13 cellular contexts compared by ENCODE assay signal in the genomic region with DNA sequence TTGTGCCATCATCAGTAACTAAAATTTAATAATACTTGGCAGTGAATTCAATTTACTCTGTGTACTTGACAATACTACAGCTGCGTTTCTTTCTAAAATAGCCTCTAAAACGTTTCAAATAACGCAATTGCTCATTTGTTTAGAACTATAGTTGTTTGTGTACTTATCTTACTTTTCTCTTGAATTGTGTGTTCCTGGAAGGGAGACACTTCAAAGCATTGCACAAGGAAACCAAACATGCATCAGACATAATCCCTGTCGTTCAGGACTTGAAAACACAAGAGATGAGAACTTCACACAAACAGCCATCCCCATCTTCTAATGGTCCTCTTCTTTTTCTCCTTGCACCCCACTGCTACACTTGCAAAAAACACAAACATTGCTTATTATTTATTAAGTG. TPM values are rescaled to one million over a fixed set of nuclear protein-coding genes. Genes with fewer than 3 reads are reported as not detected.
A peak's percentile ranks its signal among the peaks of the same experiment; 100 is the strongest.
DNase-seq lines count a peak whose midpoint lies in the region; ATAC-seq and TF ChIP-seq lines count a peak whose summit lies in the region.
"Had no signal": no experiment of that assay in that cellular context is flagged by ENCODE, and none has a peak within 500 bp of the region (broad histone marks: within the 10 kb centered on the region; RNA-seq: fewer than 3 reads in every experiment).

No MANE protein-coding gene starts in this region.

- H3K9ac ChIP-seq in fibroblast of lung (ENCODE audit: insufficient read depth, low read length) = no peak overlapping the region

- no peak overlapping the region for H3K27ac ChIP-seq in fibroblast of lung (ENCODE audit: insufficient read depth, low read length)
- H3K27ac ChIP-seq: right atrium auricular region, thyroid gland had no signal

- no peak for TF ChIP-seq CTCF in fibroblast of lung (conservative IDR thresholded peaks at IDR 0.05 in 1 of 2, IDR thresholded peaks at IDR 0.05 in 1 of 2; ENCODE audit: low read depth in 1 of 2, low read length in 2 of 2)

- H3K9me3 ChIP-seq in fibroblast of lung (ENCODE audit: control insufficient read depth, insufficient read depth, low read depth, low read length) = no peaks in the 10 kb centered on the region
- H3K9me3 ChIP-seq: breast epithelium, esophagus muscularis mucosa, right atrium auricular region, thyroid gland had no signal

- no peaks in the 10 kb centered on the region for H4K20me1 ChIP-seq in fibroblast of lung (ENCODE audit: control insufficient read depth, extremely low read depth, insufficient read depth, low read length)

- H3K4me2 ChIP-seq in fibroblast of lung (ENCODE audit: extremely low read depth, insufficient read depth, low read length) = no peak overlapping the region

- peaks cover 5% of the 10 kb centered on the region for H3K27me3 Mint-ChIP-seq in activated CD4-positive, alpha-beta T cell treated with anti-CD3 and anti-CD28 coated beads for 36 hours

- no peaks in the 10 kb centered on the region for H3K36me3 Mint-ChIP-seq in activated CD4-positive, alpha-beta T cell treated with anti-CD3 and anti-CD28 coated beads for 36 hours (ENCODE audit: low read depth)
- peaks cover 7% of the 10 kb centered on the region for H3K36me3 Mint-ChIP-seq in stimulated activated effector memory CD8-positive, alpha-beta T cell treated with anti-CD3 and anti-CD28 coated beads, Interleukin-12 subunit alpha, Interleukin-12 subunit beta, amount 100 ng/mL, for 72 hours

- H3K27me3 ChIP-seq in fibroblast of lung (ENCODE audit: control insufficient read depth, insufficient read depth, low read length) = no peaks in the 10 kb centered on the region
- H3K27me3 ChIP-seq: breast epithelium, esophagus muscularis mucosa, right atrium auricular region, thyroid gland had no signal

- no peaks in the 10 kb centered on the region for H3K36me3 ChIP-seq in fibroblast of lung (ENCODE audit: control insufficient read depth, insufficient read depth, low read length)
- H3K36me3 ChIP-seq: breast epithelium, esophagus muscularis mucosa, right atrium auricular region, thyroid gland had no signal

- CTCF ChIA-PET in activated CD4-positive, alpha-beta T cell treated with anti-CD3 and anti-CD28 coated beads for 36 hours (lab: Charles Lee) = interaction anchor here (2.5 kb wide), 1 partner anchor 60 kb away, joined by 5 read pairs; no protein-coding TSS in a partner anchor

- no peaks in the 10 kb centered on the region for H3K79me2 ChIP-seq in fibroblast of lung (ENCODE audit: control insufficient read depth, insufficient read depth, low read length)

- no peaks in the 10 kb centered on the region for H3K9me3 Mint-ChIP-seq in activated CD4-positive, alpha-beta T cell treated with anti-CD3 and anti-CD28 coated beads for 36 hours (ENCODE audit: low read depth)
- H3K9me3 Mint-ChIP-seq in stimulated activated effector memory CD8-positive, alpha-beta T cell treated with anti-CD3 and anti-CD28 coated beads, Interleukin-12 subunit alpha, Interleukin-12 subunit beta, amount 100 ng/mL, for 72 hours = no peaks in the 10 kb centered on the region

- peaks cover 33% of the 10 kb centered on the region for H3K4me1 ChIP-seq in fibroblast of lung (ENCODE audit: control insufficient read depth, extremely low read depth, insufficient read depth, low read length)
- H3K4me1 ChIP-seq: breast epithelium, thyroid gland had no signal

- no peak overlapping the region for H3K4me3 Mint-ChIP-seq in activated CD4-positive, alpha-beta T cell treated with anti-CD3 and anti-CD28 coated beads for 36 hours
- peak overlapping the region; percentile 38 for H3K4me3 Mint-ChIP-seq in stimulated activated effector memory CD8-positive, alpha-beta T cell treated with anti-CD3 and anti-CD28 coated beads, Interleukin-12 subunit alpha, Interleukin-12 subunit beta, amount 100 ng/mL, for 72 hours

- POLR2A ChIA-PET in activated CD4-positive, alpha-beta T cell treated with anti-CD3 and anti-CD28 coated beads for 36 hours (lab: Charles Lee) = no interaction called here

- peaks cover 52% of the 10 kb centered on the region for H3K4me1 Mint-ChIP-seq in activated CD4-positive, alpha-beta T cell treated with anti-CD3 and anti-CD28 coated beads for 36 hours
- H3K4me1 Mint-ChIP-seq in stimulated activated effector memory CD8-positive, alpha-beta T cell treated with anti-CD3 and anti-CD28 coated beads, Interleukin-12 subunit alpha, Interleukin-12 subunit beta, amount 100 ng/mL, for 72 hours = peaks cover 62% of the 10 kb centered on the region

- DNase-seq in activated CD4-positive, alpha-beta T cell treated with anti-CD3 and anti-CD28 coated beads for 36 hours = no peak
- DNase-seq in activated CD4-positive, alpha-beta T cell treated with anti-CD3 and anti-CD28 coated beads, Interleukin-2, amount 50 U/mL, for 4 hours = no peak
- DNase-seq in MV-4-11 (lab: John Stamatoyannopoulos, UW) (peak; percentile 26), fibroblast of lung (ENCODE audit: low read depth in 2 of 2) (peak in 1 of 2 donors; percentile 76), dedifferentiated amniotic fluid mesenchymal stem cell (ENCODE audit: extremely low spot score) (no peak), Right ventricle myocardium superior (no peak)
- no peak for DNase-seq in stimulated activated effector memory CD8-positive, alpha-beta T cell treated with anti-CD3 and anti-CD28 coated beads, Interleukin-12 subunit alpha, Interleukin-12 subunit beta, amount 100 ng/mL, for 72 hours (ENCODE audit: low spot score in 2 of 2)
- DNase-seq: thyroid gland had no signal

- peak; percentile 18 for ATAC-seq in activated CD4-positive, alpha-beta T cell treated with anti-CD3 and anti-CD28 coated beads for 36 hours
- peak; percentile 49 for ATAC-seq in stimulated activated effector memory CD8-positive, alpha-beta T cell treated with anti-CD3 and anti-CD28 coated beads, Interleukin-12 subunit alpha, Interleukin-12 subunit beta, amount 100 ng/mL, for 72 hours
- ATAC-seq in GM19452 (IDR thresholded peaks at IDR 0.05; ENCODE audit: unreplicated experiment) (no peak), Right ventricle myocardium superior (ENCODE audit: poor library complexity) (no peak)

- intact Hi-C loops in activated CD4-positive, alpha-beta T cell treated with anti-CD3 and anti-CD28 coated beads for 36 hours (cut with DNase I, micrococcal nuclease) = loop anchor here (1.0 to 5.0 kb wide), 6 partner anchors 26 to 105 kb away; no protein-coding TSS in a partner anchor
- intact Hi-C loops in Right ventricle myocardium superior (cut with DNase I) = no loop called here

- peak overlapping the region; percentile 25 for H2AFZ ChIP-seq in fibroblast of lung (ENCODE audit: low read length)

- H3K4me3 ChIP-seq in fibroblast of lung (replicated peaks in 1 of 4; ENCODE audit: control extremely low read depth in 1 of 4, insufficient read depth in 1 of 4, low read depth in 3 of 4, low read length in 4 of 4) = no peak overlapping the region
- H3K4me3 ChIP-seq: breast epithelium, esophagus muscularis mucosa, right atrium auricular region, thyroid gland had no signal

- H3K27ac Mint-ChIP-seq in activated CD4-positive, alpha-beta T cell treated with anti-CD3 and anti-CD28 coated beads for 36 hours = peak overlapping the region; percentile 68
- peak overlapping the region; percentile 75 for H3K27ac Mint-ChIP-seq in stimulated activated effector memory CD8-positive, alpha-beta T cell treated with anti-CD3 and anti-CD28 coated beads, Interleukin-12 subunit alpha, Interleukin-12 subunit beta, amount 100 ng/mL, for 72 hours

RNA-seq across cellular contexts. Expression of a gene that starts 38.4 kb away (rescaled TPM):
- total RNA-seq in activated CD4-positive, alpha-beta T cell treated with anti-CD3 and anti-CD28 coated beads for 36 hours = 1 to 10 TPM; 2.4 TPM
- 30.0 and 38.8 TPM in 2 replicates for total RNA-seq in fibroblast of lung
- polyA plus RNA-seq in fibroblast of lung = 15.9 and 27.3 TPM in 2 replicates
- polyA plus RNA-seq in fibroblast of lung (2012) = 17.5 and 32.4 TPM in 2 replicates
- 5.1 and 5.7 TPM in 2 replicates for polyA minus RNA-seq in fibroblast of lung (ENCODE audit: low replicate concordance)
- 0.65 TPM for total RNA-seq in Right ventricle myocardium superior
- total RNA-seq: A673 had no signal

Comparison
In these comparisons a context has a peak if more than half of its experiments do, and no peak if none do; other contexts are left out.
1. ATAC-seq: peak in activated CD4-positive, alpha-beta T cell treated with anti-CD3 and anti-CD28 coated beads for 36 hours (single experiment) and stimulated activated effector memory CD8-positive, alpha-beta T cell treated with anti-CD3 and anti-CD28 coated beads, Interleukin-12 subunit alpha, Interleukin-12 subunit beta, amount 100 ng/mL, for 72 hours (single experiment); none in GM19452 (single experiment) and Right ventricle myocardium superior (single experiment).